ENCODE assay signal across 25 cellular contexts in the genomic region with DNA sequence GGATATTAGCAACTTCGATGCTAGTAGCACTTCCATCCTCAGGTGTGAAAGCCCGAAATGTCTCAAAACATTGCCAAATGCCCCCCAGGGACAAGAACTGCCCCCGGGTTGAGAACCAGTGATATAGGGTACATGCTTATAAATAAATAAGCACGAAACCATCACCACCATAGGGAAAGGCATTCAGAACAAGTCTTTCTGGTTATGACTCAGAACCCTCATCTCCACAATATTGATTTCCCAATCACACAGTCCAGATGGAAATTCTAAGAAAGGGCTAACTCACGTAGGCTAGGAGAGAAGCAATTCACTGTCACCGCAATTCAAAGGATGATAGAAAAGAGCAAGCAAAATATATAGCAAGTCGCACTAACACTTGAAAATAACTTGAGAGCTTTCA.
DNase-seq lines count a peak whose midpoint lies in the region; ATAC-seq and TF ChIP-seq lines count a peak whose summit lies in the region.
"Had no signal": no experiment of that assay in that cellular context is flagged by ENCODE, and none has a peak within 500 bp of the region (broad histone marks: within the 10 kb centered on the region; RNA-seq: fewer than 3 reads in every experiment).

No MANE protein-coding gene starts in this region.

- H3K9ac ChIP-seq in neural progenitor cell = no peak overlapping the region
- H3K9ac ChIP-seq: BLaER1 treated with 17β-estradiol and CSF1 and Interleukin-3, amounts not matched to agents 10 nM and 100 nM had no signal

- H3K36me3 Mint-ChIP-seq in neural progenitor cell = peaks cover 13% of the 10 kb centered on the region
- H3K36me3 Mint-ChIP-seq: CD4-positive, alpha-beta memory T cell had no signal

- H3K4me2 ChIP-seq in neural progenitor cell = no peak overlapping the region
- H3K4me2 ChIP-seq: BLaER1 treated with 17β-estradiol and CSF1 and Interleukin-3, amounts not matched to agents 10 nM and 100 nM; GM23338 had no signal

- no peaks in the 10 kb centered on the region for H3K9me3 ChIP-seq in RWPE2 (ENCODE audit: severe bottlenecking)
- H3K9me3 ChIP-seq in neural progenitor cell (ENCODE audit: low read depth) = no peaks in the 10 kb centered on the region
- H3K9me3 ChIP-seq: BLaER1 treated with 17β-estradiol and CSF1 and Interleukin-3, amounts not matched to agents 10 nM and 100 nM; Caco-2; HAP-1; Peyer's patch; SJSA1 had no signal

- H3K4me3 ChIP-seq in RWPE2 (ENCODE audit: severe bottlenecking) (no peak overlapping the region), neural progenitor cell (no peak overlapping the region)
- H3K4me3 ChIP-seq: BLaER1 treated with 17β-estradiol and CSF1 and Interleukin-3, amounts not matched to agents 10 nM and 100 nM; GM23338; HAP-1; K562; Peyer's patch; SJSA1 had no signal

- H2AFZ ChIP-seq in neural progenitor cell (replicated peaks) = no peak overlapping the region
- H2AFZ ChIP-seq: GM23338 had no signal

- H3K4me3 Mint-ChIP-seq in neural progenitor cell = no peak overlapping the region
- H3K4me3 Mint-ChIP-seq: CD4-positive, alpha-beta memory T cell; GM23338 had no signal

- H3K27me3 ChIP-seq in RWPE2 (ENCODE audit: insufficient read depth, poor library complexity, severe bottlenecking) (no peaks in the 10 kb centered on the region), neural progenitor cell (no peaks in the 10 kb centered on the region)
- H3K27me3 ChIP-seq: BLaER1 treated with 17β-estradiol and CSF1 and Interleukin-3, amounts not matched to agents 10 nM and 100 nM; Peyer's patch; SJSA1 had no signal

- peaks cover 6% of the 10 kb centered on the region for H3K4me1 Mint-ChIP-seq in neural progenitor cell
- H3K4me1 Mint-ChIP-seq: CD4-positive, alpha-beta memory T cell had no signal

- H3K9me3 Mint-ChIP-seq in neural progenitor cell = peaks cover 8% of the 10 kb centered on the region
- H3K9me3 Mint-ChIP-seq: GM23338 had no signal

- no peak overlapping the region for H3K27ac ChIP-seq in RWPE2 (ENCODE audit: poor library complexity, severe bottlenecking)
- no peak overlapping the region for H3K27ac ChIP-seq in neural progenitor cell
- H3K27ac ChIP-seq: BLaER1 treated with 17β-estradiol and CSF1 and Interleukin-3, amounts not matched to agents 10 nM and 100 nM; HL-60; Peyer's patch; SJSA1 had no signal

- peaks cover 14% of the 10 kb centered on the region for H3K79me2 ChIP-seq in neural progenitor cell (ENCODE audit: low read depth)

- no peak overlapping the region for H3K27ac Mint-ChIP-seq in neural progenitor cell
- H3K27ac Mint-ChIP-seq: CD4-positive, alpha-beta memory T cell; GM23338 had no signal

- peaks cover 4% of the 10 kb centered on the region for H3K4me1 ChIP-seq in RWPE2 (ENCODE audit: insufficient read depth, poor library complexity, severe bottlenecking)
- H3K4me1 ChIP-seq in neural progenitor cell = peaks cover 4% of the 10 kb centered on the region
- H3K4me1 ChIP-seq: Caco-2, HAP-1, Peyer's patch, SJSA1 had no signal

- H3K36me3 ChIP-seq in RWPE2 (ENCODE audit: low read depth) (no peaks in the 10 kb centered on the region), neural progenitor cell (no peaks in the 10 kb centered on the region)
- H3K36me3 ChIP-seq: BLaER1 treated with 17β-estradiol and CSF1 and Interleukin-3, amounts not matched to agents 10 nM and 100 nM; HAP-1; Peyer's patch; SJSA1 had no signal

- H4K20me1 ChIP-seq in neural progenitor cell (ENCODE audit: low read depth) = no peaks in the 10 kb centered on the region
- H4K20me1 ChIP-seq: BLaER1 treated with 17β-estradiol and CSF1 and Interleukin-3, amounts not matched to agents 10 nM and 100 nM had no signal

- no peak for TF ChIP-seq CTCF in RWPE2 (IDR thresholded peaks at IDR 0.05; ENCODE audit: poor library complexity, severe bottlenecking)
- no peak for TF ChIP-seq CTCF in neural progenitor cell (IDR thresholded peaks at IDR 0.05)

- DNase-seq in ELR (ENCODE audit: low read depth) (peak; percentile 38), NOMO-1 treated with DMSO at 0.1 percent for 48 hours (lab: John Stamatoyannopoulos, UW; ENCODE audit: unreplicated experiment) (peak; percentile 31), RWPE2 (ENCODE audit: low spot score) (no peak), NCI-H446 treated with DMSO at 0.1 percent for 48 hours (lab: John Stamatoyannopoulos, UW) (no peak), neural progenitor cell (ENCODE audit: low spot score) (no peak)
- DNase-seq in stimulated activated naive CD4-positive, alpha-beta T cell treated with Interleukin-2 at 50 U/mL for 16 hours (lab: John Stamatoyannopoulos, UW) = no peak
- DNase-seq: 8988T; Caco-2; CD4-positive, alpha-beta memory T cell; DND-41; NCI-H1048; NCI-H1417 treated with DMSO at 0.1 percent for 48 hours; NCI-H187; NCI-H446; NCI-H526 treated with DMSO at 0.1 percent for 48 hours; Peyer's patch had no signal

- peaks cover 4% of the 10 kb centered on the region for H3K27me3 Mint-ChIP-seq in neural progenitor cell (ENCODE audit: insufficient read depth, low read depth)
- H3K27me3 Mint-ChIP-seq: CD4-positive, alpha-beta memory T cell had no signal

- H3F3A ChIP-seq in neural progenitor cell (ENCODE audit: low read depth) = no peaks in the 10 kb centered on the region

- ATAC-seq in RWPE2 (ENCODE audit: low read depth) (peak; percentile 82), esophagus mucosa (peak; percentile 80)
- ATAC-seq: GM23338, HepG2, K562, Right ventricle myocardium inferior had no signal

Comparison
In these comparisons a context has a peak if more than half of its experiments do, and no peak if none do; other contexts are left out.
1. DNase-seq: peak in ELR (single experiment) and NOMO-1 treated with DMSO at 0.1 percent for 48 hours (single experiment); none in RWPE2 (single experiment), stimulated activated naive CD4-positive, alpha-beta T cell treated with Interleukin-2 at 50 U/mL for 16 hours (single experiment), NCI-H446 treated with DMSO at 0.1 percent for 48 hours (single experiment) and neural progenitor cell (single experiment).